ENCODE assay signal across 9 cellular contexts in the genomic region with DNA sequence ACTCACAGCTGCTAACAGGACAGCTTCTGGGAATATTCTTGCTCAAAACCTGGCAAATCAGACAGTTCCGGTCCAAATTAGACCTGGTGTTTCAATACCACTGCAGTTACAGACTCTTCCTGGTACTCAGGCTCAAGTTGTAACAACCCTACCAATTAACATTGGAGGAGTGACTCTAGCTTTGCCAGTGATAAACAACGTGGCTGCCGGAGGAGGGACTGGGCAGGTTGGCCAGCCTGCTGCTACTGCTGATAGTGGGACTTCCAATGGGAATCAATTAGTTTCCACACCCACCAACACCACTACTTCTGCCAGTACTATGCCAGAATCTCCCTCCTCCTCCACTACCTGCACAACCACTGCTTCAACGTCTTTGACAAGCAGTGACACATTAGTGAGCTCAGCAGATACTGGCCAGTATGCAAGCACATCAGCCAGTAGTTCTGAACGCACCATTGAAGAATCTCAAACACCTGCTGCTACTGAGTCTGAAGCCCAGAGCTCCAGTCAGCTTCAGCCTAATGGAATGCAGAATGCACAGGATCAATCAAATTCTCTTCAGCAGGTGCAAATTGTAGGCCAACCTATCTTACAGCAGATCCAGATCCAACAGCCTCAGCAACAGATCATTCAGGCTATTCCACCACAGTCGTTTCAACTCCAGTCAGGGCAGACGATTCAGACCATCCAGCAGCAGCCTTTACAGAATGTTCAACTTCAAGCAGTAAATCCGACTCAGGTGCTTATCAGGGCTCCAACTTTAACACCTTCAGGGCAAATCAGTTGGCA. TPM values are rescaled to one million over a fixed set of nuclear protein-coding genes. Genes with fewer than 3 reads are reported as not detected.
DNase-seq lines count a peak whose midpoint lies in the region; ATAC-seq and TF ChIP-seq lines count a peak whose summit lies in the region.
"Had no signal": no experiment of that assay in that cellular context is flagged by ENCODE, and none has a peak within 500 bp of the region (broad histone marks: within the 10 kb centered on the region; RNA-seq: fewer than 3 reads in every experiment).

No MANE protein-coding gene starts in this region.

- H3K4me3 Mint-ChIP-seq in Caco-2 (ENCODE audit: unreplicated experiment): peak overlapping the region; percentile 98
- H3K4me3 Mint-ChIP-seq in activated naive CD8-positive, alpha-beta T cell treated with anti-CD3 and anti-CD28 coated beads, Interleukin-2, amount 10 ng/mL, durations not matched to agents 7 days and 5 days: peak overlapping the region; percentile 100

- H3K36me3 ChIP-seq in Caco-2 (ENCODE audit: control insufficient read depth, insufficient read depth, low read length) (no peaks in the 10 kb centered on the region), HUES6 (ENCODE audit: control insufficient read depth, insufficient read depth, low read length) (peaks cover 17% of the 10 kb centered on the region), neural cell (ENCODE audit: insufficient read depth, low read length) (no peaks in the 10 kb centered on the region), vagina (no peaks in the 10 kb centered on the region)
- H3K36me3 ChIP-seq: right lobe of liver had no signal

- H3K9ac ChIP-seq in HUES6 (ENCODE audit: low read length) (no peak overlapping the region), neural cell (ENCODE audit: low read length) (no peak overlapping the region)

- peaks cover 36% of the 10 kb centered on the region for H3K36me3 Mint-ChIP-seq in Caco-2 (ENCODE audit: insufficient read depth, unreplicated experiment)
- H3K36me3 Mint-ChIP-seq in activated naive CD8-positive, alpha-beta T cell treated with anti-CD3 and anti-CD28 coated beads, Interleukin-2, amount 10 ng/mL, durations not matched to agents 7 days and 5 days: peaks cover 50% of the 10 kb centered on the region

- no peak overlapping the region for H3K27ac Mint-ChIP-seq in Caco-2 (ENCODE audit: unreplicated experiment)
- H3K27ac Mint-ChIP-seq in activated naive CD8-positive, alpha-beta T cell treated with anti-CD3 and anti-CD28 coated beads, Interleukin-2, amount 10 ng/mL, durations not matched to agents 7 days and 5 days: peak overlapping the region; percentile 81

- TF ChIP-seq CTCF in Caco-2 (IDR thresholded peaks at IDR 0.05; ENCODE audit: insufficient read depth in 1 of 2, low read depth in 1 of 2, low read length in 1 of 2, severe bottlenecking in 1 of 2, unreplicated experiment in 1 of 2): no peak
- TF ChIP-seq CTCF in neural cell (IDR thresholded peaks at IDR 0.05; ENCODE audit: poor library complexity, severe bottlenecking): no peak
- TF ChIP-seq CTCF in vagina (IDR thresholded peaks at IDR 0.05): no peak

- POLR2A ChIA-PET in Caco-2 (lab: Charles Lee): no interaction called here
- POLR2A ChIA-PET in activated naive CD8-positive, alpha-beta T cell treated with anti-CD3 and anti-CD28 coated beads, Interleukin-2, amount 10 ng/mL, durations not matched to agents 7 days and 5 days (lab: Charles Lee): interaction anchor here (0.6 to 0.9 kb wide), 3 partner anchors 12 to 644 kb away, joined by 3 to 6 read pairs (median 5); no protein-coding TSS in a partner anchor

- H3K4me1 ChIP-seq in Caco-2 (peaks cover 6% of the 10 kb centered on the region; the same call in 1 of the 2 replicates), HUES6 (ENCODE audit: control insufficient read depth, insufficient read depth, low read length) (peaks cover 45% of the 10 kb centered on the region), vagina (peaks cover 55% of the 10 kb centered on the region)

- peak overlapping the region; percentile 63 for H3K4me2 ChIP-seq in neural cell (ENCODE audit: low read length)

- H3K9me3 Mint-ChIP-seq in Caco-2 (ENCODE audit: unreplicated experiment): no peaks in the 10 kb centered on the region
- no peaks in the 10 kb centered on the region for H3K9me3 Mint-ChIP-seq in activated naive CD8-positive, alpha-beta T cell treated with anti-CD3 and anti-CD28 coated beads, Interleukin-2, amount 10 ng/mL, durations not matched to agents 7 days and 5 days

- intact Hi-C loops in Caco-2 (cut with micrococcal nuclease; ENCODE audit: unreplicated experiment): loop anchor here (5.0 kb wide), 1 partner anchor 643 kb away; the partner anchor contains the start of gene SP8
- intact Hi-C loops in vagina (cut with DNase I): no loop called here

- no peak overlapping the region for H3K27ac ChIP-seq in HUES6 (ENCODE audit: low read depth, low read length)
- no peak overlapping the region for H3K27ac ChIP-seq in neural cell (ENCODE audit: low read length)
- H3K27ac ChIP-seq in vagina: no peak overlapping the region
- H3K27ac ChIP-seq: right lobe of liver had no signal

- H3K27me3 Mint-ChIP-seq in Caco-2 (ENCODE audit: insufficient read depth, unreplicated experiment): no peaks in the 10 kb centered on the region
- no peaks in the 10 kb centered on the region for H3K27me3 Mint-ChIP-seq in activated naive CD8-positive, alpha-beta T cell treated with anti-CD3 and anti-CD28 coated beads, Interleukin-2, amount 10 ng/mL, durations not matched to agents 7 days and 5 days

- TF ChIP-seq POLR2A in vagina (IDR thresholded peaks at IDR 0.05): no peak

- no peak for TF ChIP-seq RAD21 in neural cell (conservative IDR thresholded peaks at IDR 0.05)

- peaks cover 65% of the 10 kb centered on the region for H3K79me2 ChIP-seq in neural cell (replicated peaks; ENCODE audit: insufficient read depth, low read length)

- DNase-seq in Caco-2 (no peak), vagina (ENCODE audit: extremely low spot score in 2 of 2) (no peak), CD1c-positive myeloid dendritic cell (ENCODE audit: extremely low spot score) (no peak)
- DNase-seq in activated naive CD8-positive, alpha-beta T cell treated with anti-CD3 and anti-CD28 coated beads, Interleukin-2, amount 10 ng/mL, durations not matched to agents 7 days and 5 days: no peak
- DNase-seq: NCI-H1436 treated with DMSO at 0.1 percent for 48 hours, right lobe of liver had no signal

- no peaks in the 10 kb centered on the region for H3F3A ChIP-seq in neural cell (ENCODE audit: insufficient read depth, low read length, poor library complexity, severe bottlenecking)

- H3K27me3 ChIP-seq in Caco-2 (replicated peaks; ENCODE audit: control insufficient read depth, insufficient read depth, low read length) (no peaks in the 10 kb centered on the region), HUES6 (ENCODE audit: control insufficient read depth, insufficient read depth, low read length) (no peaks in the 10 kb centered on the region), neural cell (ENCODE audit: insufficient read depth, low read depth, low read length) (no peaks in the 10 kb centered on the region), vagina (no peaks in the 10 kb centered on the region)
- H3K27me3 ChIP-seq: right lobe of liver had no signal

- H3K9me3 ChIP-seq in Caco-2: no peaks in the 10 kb centered on the region
- no peaks in the 10 kb centered on the region for H3K9me3 ChIP-seq in HUES6 (ENCODE audit: control insufficient read depth, insufficient read depth, low read depth, low read length)
- no peaks in the 10 kb centered on the region for H3K9me3 ChIP-seq in neural cell (ENCODE audit: low read length)
- no peaks in the 10 kb centered on the region for H3K9me3 ChIP-seq in vagina
- H3K9me3 ChIP-seq: right lobe of liver had no signal

- no peaks in the 10 kb centered on the region for H3K9me2 ChIP-seq in neural cell (ENCODE audit: insufficient read depth, low read length)

- H2AFZ ChIP-seq in neural cell (ENCODE audit: low read depth, low read length): no peak overlapping the region

- peaks cover 9% of the 10 kb centered on the region for H3K4me1 Mint-ChIP-seq in Caco-2 (ENCODE audit: low read depth, unreplicated experiment)
- H3K4me1 Mint-ChIP-seq in activated naive CD8-positive, alpha-beta T cell treated with anti-CD3 and anti-CD28 coated beads, Interleukin-2, amount 10 ng/mL, durations not matched to agents 7 days and 5 days: peaks cover 51% of the 10 kb centered on the region

- no peak for ATAC-seq in activated naive CD8-positive, alpha-beta T cell treated with anti-CD3 and anti-CD28 coated beads, Interleukin-2, amount 10 ng/mL, durations not matched to agents 7 days and 5 days (ENCODE audit: low read depth)
- no peak for ATAC-seq in GM21526 (IDR thresholded peaks at IDR 0.05; ENCODE audit: low FRiP score, unreplicated experiment)
- ATAC-seq: right lobe of liver had no signal

- CTCF ChIA-PET in Caco-2 (lab: Charles Lee): no interaction called here

- TF ChIP-seq EP300 in neural cell (conservative IDR thresholded peaks at IDR 0.05; ENCODE audit: poor library complexity, severe bottlenecking): no peak

- BruUV-seq in Caco-2 (replicated peaks; lab: Mats Ljungman, UMichigan): no TSS peak

- H4K20me1 ChIP-seq in neural cell (ENCODE audit: insufficient read depth): peaks cover 6% of the 10 kb centered on the region

- no peak overlapping the region for H3K4me3 ChIP-seq in Caco-2 (ENCODE audit: low read depth, low read length)
- peak overlapping the region; percentile 53 for H3K4me3 ChIP-seq in HUES6 (ENCODE audit: low read depth, low read length)
- H3K4me3 ChIP-seq in neural cell (ENCODE audit: low read length): peak overlapping the region; percentile 84
- H3K4me3 ChIP-seq in vagina: no peak overlapping the region
- H3K4me3 ChIP-seq: right lobe of liver had no signal

TF ChIP-seq in neural cell, 6 proteins besides CTCF, POLR2A, EP300 and RAD21 (continues in another document):
- no peak for TF ChIP-seq POLR2AphosphoS5 (IDR thresholded peaks at IDR 0.05)
- TF ChIP-seq EZH2 (IDR thresholded peaks at IDR 0.05; ENCODE audit: borderline replicate concordance, insufficient read depth, low read length, poor library complexity, severe bottlenecking): no peak

RNA-seq across cellular contexts. Expression of gene SP4, which starts 2.1 kb away (rescaled TPM):
- total RNA-seq in Caco-2 (2022) (10.8 and 15.1 TPM in 2 replicates), vagina (8.6 TPM)
- total RNA-seq in activated naive CD8-positive, alpha-beta T cell treated with anti-CD3 and anti-CD28 coated beads, Interleukin-2, amount 10 ng/mL, durations not matched to agents 7 days and 5 days: 10 to 100 TPM; 39.6 to 42.4 TPM
- 23.7 and 27.8 TPM in 2 replicates for polyA plus RNA-seq in neural cell
- polyA minus RNA-seq in neural cell: 78.6 and 83.5 TPM in 2 replicates

Comparison
In these comparisons a context has a peak if more than half of its experiments do, and no peak if none do; other contexts are left out.
1. H3K4me3 ChIP-seq: peak in HUES6 (single experiment) and neural cell (single experiment); none in Caco-2 (single experiment) and vagina (0 of 2).